Comparison of ENCODE assay signal across 12 cellular contexts in genomic region chr12:110249105-110249504, GRCh38. TPM values are rescaled to one million over a fixed set of nuclear protein-coding genes. Genes with fewer than 3 reads are reported as not detected.
A peak's percentile ranks its signal among the peaks of the same experiment; 100 is the strongest.
DNase-seq lines count a peak whose midpoint lies in the region; ATAC-seq and TF ChIP-seq lines count a peak whose summit lies in the region.
"Had no signal": no experiment of that assay in that cellular context is flagged by ENCODE, and none has a peak within 500 bp of the region (broad histone marks: within the 10 kb centered on the region; RNA-seq: fewer than 3 reads in every experiment).

No MANE protein-coding gene starts in this region.

- peaks cover 3% of the 10 kb centered on the region for H3K27me3 Mint-ChIP-seq in dendritic cell treated with granulocyte-macrophage colony-stimulating factor and Interleukin-4, amounts not matched to agents 40 ng/mL and 50 ng/mL, for 4 days

- H3K4me1 ChIP-seq in mesenchymal stem cell (ENCODE audit: control insufficient read depth, insufficient read depth, low read depth, low read length): peaks cover 42% of the 10 kb centered on the region
- peaks cover 0 to 86% (median 51%) of the 10 kb centered on the region in 4 donors for H3K4me1 ChIP-seq in tibial artery

- peak overlapping the region; percentile 72 to 93 for H2BK12ac ChIP-seq in mesenchymal stem cell (ENCODE audit: low read length in 2 of 2)

- H3K9me3 Mint-ChIP-seq in dendritic cell treated with granulocyte-macrophage colony-stimulating factor and Interleukin-4, amounts not matched to agents 40 ng/mL and 50 ng/mL, for 4 days: no peaks in the 10 kb centered on the region

- no peak overlapping the region for H3K14ac ChIP-seq in mesenchymal stem cell (ENCODE audit: low read length in 2 of 2)

- no peaks in the 10 kb centered on the region for H3K36me3 Mint-ChIP-seq in dendritic cell treated with granulocyte-macrophage colony-stimulating factor and Interleukin-4, amounts not matched to agents 40 ng/mL and 50 ng/mL, for 4 days (ENCODE audit: low read depth)

- H3K4me1 Mint-ChIP-seq in dendritic cell treated with granulocyte-macrophage colony-stimulating factor and Interleukin-4, amounts not matched to agents 40 ng/mL and 50 ng/mL, for 4 days (ENCODE audit: low read depth): peaks cover 29% of the 10 kb centered on the region

- H2AFZ ChIP-seq in mesenchymal stem cell (ENCODE audit: low read depth, low read length): no peak overlapping the region

- H3K9me3 ChIP-seq in mesenchymal stem cell (ENCODE audit: control insufficient read depth, low read length) (no peaks in the 10 kb centered on the region), tibial artery (no peaks in the 10 kb centered on the region)

- peak overlapping the region; percentile 52 for H4K8ac ChIP-seq in mesenchymal stem cell (ENCODE audit: low read length)

- H3K36me3 ChIP-seq in mesenchymal stem cell (ENCODE audit: control insufficient read depth in 1 of 2, insufficient read depth in 2 of 2, low read depth in 1 of 2, low read length in 2 of 2) (peaks cover 3% of the 10 kb centered on the region in 2 experiments), tibial artery (no peaks in the 10 kb centered on the region)
- H3K36me3 ChIP-seq: brain microvascular endothelial cell had no signal

- H3K27me3 ChIP-seq in mesenchymal stem cell (ENCODE audit: control insufficient read depth in 1 of 2, insufficient read depth in 1 of 2, low read length in 2 of 2) (no peaks in the 10 kb centered on the region), tibial artery (no peaks in the 10 kb centered on the region)
- H3K27me3 ChIP-seq: brain microvascular endothelial cell had no signal

- H2BK15ac ChIP-seq in mesenchymal stem cell (ENCODE audit: low read depth, poor library complexity, severe bottlenecking): no peak overlapping the region

- peak overlapping the region; percentile 56 for H3K27ac Mint-ChIP-seq in dendritic cell treated with granulocyte-macrophage colony-stimulating factor and Interleukin-4, amounts not matched to agents 40 ng/mL and 50 ng/mL, for 4 days

- no peak overlapping the region for H2BK120ac ChIP-seq in mesenchymal stem cell (ENCODE audit: low read depth, low read length)

- peak overlapping the region; percentile 80 for H3K27ac ChIP-seq in mesenchymal stem cell (ENCODE audit: low read length, poor library complexity, severe bottlenecking)
- H3K27ac ChIP-seq in tibial artery: peak overlapping the region; percentile 83 to 91
- H3K27ac ChIP-seq: brain microvascular endothelial cell had no signal

- no peak for TF ChIP-seq CTCF in tibial artery (IDR thresholded peaks at IDR 0.05)
- no peak for TF ChIP-seq CTCF in omental fat pad (IDR thresholded peaks at IDR 0.05)

- H3K79me1 ChIP-seq in mesenchymal stem cell (replicated peaks; ENCODE audit: low read length, poor library complexity, severe bottlenecking): peaks cover 4% of the 10 kb centered on the region

- peak overlapping the region; percentile 60 for H2AK5ac ChIP-seq in mesenchymal stem cell (ENCODE audit: low read length, severe bottlenecking)

- no peak overlapping the region for H3K23ac ChIP-seq in mesenchymal stem cell (ENCODE audit: low read length in 2 of 2)

- peak overlapping the region; percentile 65 to 79 for H3K18ac ChIP-seq in mesenchymal stem cell (ENCODE audit: low read depth in 1 of 2, low read length in 2 of 2)

- no peak overlapping the region for H3K4me2 ChIP-seq in mesenchymal stem cell (ENCODE audit: low read length, poor library complexity, severe bottlenecking)

- H3K4me3 Mint-ChIP-seq in dendritic cell treated with granulocyte-macrophage colony-stimulating factor and Interleukin-4, amounts not matched to agents 40 ng/mL and 50 ng/mL, for 4 days: no peak overlapping the region

- H3K4me3 ChIP-seq in mesenchymal stem cell (ENCODE audit: insufficient read depth in 1 of 2, low read depth in 1 of 2, low read length in 2 of 2) (no peak overlapping the region), tibial artery (no peak overlapping the region)

- no peak overlapping the region for H2BK5ac ChIP-seq in mesenchymal stem cell (ENCODE audit: low read depth, low read length, poor library complexity, severe bottlenecking)

- 40% methylated on average over 4 of the region's 4 CpGs for WGBS in mesenchymal stem cell

- intact Hi-C loops in dendritic cell treated with granulocyte-macrophage colony-stimulating factor and Interleukin-4, amounts not matched to agents 40 ng/mL and 50 ng/mL, for 4 days (cut with micrococcal nuclease): no loop called here
- intact Hi-C loops in tibial artery (cut with DNase I; ENCODE audit: low total_unique reads): no loop called here

- DNase-seq in DMS53 (lab: John Stamatoyannopoulos, UW): peak; percentile 29
- DNase-seq in DMS53 treated with DMSO at 0.1 percent for 48 hours (lab: John Stamatoyannopoulos, UW; ENCODE audit: unreplicated experiment): no peak
- peak; percentile 76 for DNase-seq in mesenchymal stem cell
- peak in 1 of 2 donors; percentile 33 for DNase-seq in tibial artery
- DNase-seq in omental fat pad (ENCODE audit: low spot score): no peak
- DNase-seq: activated T-cell treated with anti-CD3 and anti-CD28 coated beads, Interleukin-2, amount 50 U/mL, for 1 hour; brain microvascular endothelial cell; NCI-H2029 treated with DMSO at 0.1 percent for 48 hours had no signal

- ATAC-seq in omental fat pad (ENCODE audit: low FRiP score) (no peak), GM21367 (IDR thresholded peaks at IDR 0.05; ENCODE audit: unreplicated experiment) (no peak), GM18873 (IDR thresholded peaks at IDR 0.05; ENCODE audit: low FRiP score, unreplicated experiment) (no peak)
- ATAC-seq: Panc1 had no signal

- no peak overlapping the region for H3K9ac ChIP-seq in mesenchymal stem cell (ENCODE audit: low read length)

- peak overlapping the region; percentile 52 for H4K91ac ChIP-seq in mesenchymal stem cell (ENCODE audit: low read length)

- H3K4ac ChIP-seq in mesenchymal stem cell (ENCODE audit: low read depth in 1 of 2, low read length in 2 of 2): peak overlapping the region in 1 of 2 experiments; percentile 90

RNA-seq across cellular contexts. Expression of gene ATP2A2, which starts 31.9 kb away (rescaled TPM):
- polyA plus RNA-seq in mesenchymal stem cell (2013, experiment 1 of 2): 155 TPM
- polyA plus RNA-seq in mesenchymal stem cell (2013, experiment 2 of 2): 150 TPM
- 100 to 1,000 TPM; 116 to 238 (median 132) TPM for total RNA-seq in omental fat pad

Comparison
In these comparisons a context has a peak if more than half of its experiments do, and no peak if none do; other contexts are left out.
1. DNase-seq: peak in DMS53 (single experiment) and mesenchymal stem cell (single experiment); none in DMS53 treated with DMSO at 0.1 percent for 48 hours (single experiment) and omental fat pad (single experiment).